ENCODE assay signal across 10 cellular contexts in the genomic region with DNA sequence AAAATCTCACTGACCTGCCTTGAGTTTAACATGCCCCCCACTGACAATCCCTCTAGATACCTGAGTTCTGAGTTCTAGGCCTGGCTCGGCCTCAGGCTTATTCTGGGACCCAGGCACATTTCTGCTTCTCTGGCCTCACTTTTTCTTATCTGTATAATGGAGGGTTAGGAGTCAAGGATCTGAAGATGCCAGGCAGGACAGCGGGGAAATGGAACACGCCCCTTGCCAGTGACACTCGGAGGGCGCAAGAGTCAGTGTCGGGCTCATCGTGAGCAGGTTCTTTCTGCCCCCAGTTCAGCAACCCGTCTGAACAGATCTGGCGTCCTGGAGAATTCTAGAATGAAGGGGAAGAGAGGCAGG. TPM values are rescaled to one million over a fixed set of nuclear protein-coding genes. Genes with fewer than 3 reads are reported as not detected.
DNase-seq lines count a peak whose midpoint lies in the region; ATAC-seq and TF ChIP-seq lines count a peak whose summit lies in the region.
"Had no signal": no experiment of that assay in that cellular context is flagged by ENCODE, and none has a peak within 500 bp of the region (broad histone marks: within the 10 kb centered on the region; RNA-seq: fewer than 3 reads in every experiment).

No MANE protein-coding gene starts in this region.

- no peak for DNase-seq in activated T-cell treated with anti-CD3 and anti-CD28 coated beads, Interleukin-2, amount 50 U/mL, for 24 hours
- no peak for DNase-seq in activated T-cell treated with anti-CD3 and anti-CD28 coated beads, Interleukin-2, amount 50 U/mL, for 1 hour
- no peak for DNase-seq in memory B cell (ENCODE audit: low spot score in 2 of 2)
- DNase-seq in iPS-NIHi11 (ENCODE audit: low spot score), result no peak

- H3K27ac Mint-ChIP-seq in activated T-cell treated with anti-CD3 and anti-CD28 coated beads, Interleukin-2, amount 50 U/mL, for 24 hours, result no peak overlapping the region
- H3K27ac Mint-ChIP-seq in brain, result peak overlapping the region in 4 of 5 experiments; percentile 19 to 83 (median 54)
- H3K27ac Mint-ChIP-seq in memory B cell, result no peak overlapping the region

- peak overlapping the region; percentile 74 for H3K4me3 Mint-ChIP-seq in activated T-cell treated with anti-CD3 and anti-CD28 coated beads, Interleukin-2, amount 50 U/mL, for 24 hours
- H3K4me3 Mint-ChIP-seq in brain, result peak overlapping the region; percentile 80 to 87 (median 83)
- H3K4me3 Mint-ChIP-seq in memory B cell, result peak overlapping the region; percentile 59

- H3K4me1 Mint-ChIP-seq in activated T-cell treated with anti-CD3 and anti-CD28 coated beads, Interleukin-2, amount 50 U/mL, for 24 hours (ENCODE audit: low read depth), result peaks cover 13% of the 10 kb centered on the region
- H3K4me1 Mint-ChIP-seq in brain (peaks cover 32% of the 10 kb centered on the region), memory B cell (peaks cover 6% of the 10 kb centered on the region)

- TF ChIP-seq CTCF in brain (conservative IDR thresholded peaks at IDR 0.05), result no peak

- ATAC-seq in memory B cell (ENCODE audit: low read depth), result no peak
- ATAC-seq in HG03439 (IDR thresholded peaks at IDR 0.05; ENCODE audit: unreplicated experiment), result no peak
- ATAC-seq in GM21515 (IDR thresholded peaks at IDR 0.05; ENCODE audit: unreplicated experiment), result no peak

- H3K9me3 Mint-ChIP-seq in activated T-cell treated with anti-CD3 and anti-CD28 coated beads, Interleukin-2, amount 50 U/mL, for 24 hours, result no peaks in the 10 kb centered on the region
- H3K9me3 Mint-ChIP-seq in brain (peaks cover 0 to 5% (median 0%) of the 10 kb centered on the region in 5 experiments), memory B cell (no peaks in the 10 kb centered on the region)

- H3K27me3 Mint-ChIP-seq in activated T-cell treated with anti-CD3 and anti-CD28 coated beads, Interleukin-2, amount 50 U/mL, for 24 hours, result peaks cover 46% of the 10 kb centered on the region
- H3K27me3 Mint-ChIP-seq in brain, result peaks cover 26% of the 10 kb centered on the region
- H3K27me3 Mint-ChIP-seq in memory B cell, result peaks cover 33% of the 10 kb centered on the region

- H3K27ac ChIP-seq in temporal lobe (ENCODE audit: low read depth, low read length), result peak overlapping the region; percentile 99
- H3K27ac ChIP-seq: BLaER1 treated with 17β-estradiol and CSF1 and Interleukin-3, amounts not matched to agents 10 nM and 100 nM had no signal

- no peaks in the 10 kb centered on the region for H3K36me3 Mint-ChIP-seq in activated T-cell treated with anti-CD3 and anti-CD28 coated beads, Interleukin-2, amount 50 U/mL, for 24 hours (ENCODE audit: low read depth)
- H3K36me3 Mint-ChIP-seq in brain (no peaks in the 10 kb centered on the region), memory B cell (no peaks in the 10 kb centered on the region)

RNA-seq across cellular contexts. Expression of a gene that starts 0.6 kb away (rescaled TPM):
- polyA plus RNA-seq in brain (ENCODE audit: insufficient read depth, low read depth, low replicate concordance), result 874 TPM
- total RNA-seq in temporal lobe, result 12.8 TPM
- total RNA-seq: RPMI7951 had no signal

RNA-seq across cellular contexts. Expression of a gene that starts 19.6 kb away (rescaled TPM):
- polyA plus RNA-seq in brain (ENCODE audit: insufficient read depth, low read depth, low replicate concordance), result 280 TPM
- total RNA-seq in temporal lobe, result 4.2 TPM

RNA-seq across cellular contexts. Expression of a gene that starts 23.9 kb away (rescaled TPM):
- polyA plus RNA-seq in brain (ENCODE audit: insufficient read depth, low read depth, low replicate concordance), result not detected
- not detected for total RNA-seq in temporal lobe
- total RNA-seq: RPMI7951 had no signal

RNA-seq across cellular contexts. Expression of a gene that starts 36.8 kb away (rescaled TPM):
- 112 TPM for polyA plus RNA-seq in brain (ENCODE audit: insufficient read depth, low read depth, low replicate concordance)
- 5.4 TPM for total RNA-seq in temporal lobe

RNA-seq across cellular contexts. Expression of a gene that starts 43.7 kb away (rescaled TPM):
- 33.3 TPM for polyA plus RNA-seq in brain (ENCODE audit: insufficient read depth, low read depth, low replicate concordance)
- total RNA-seq in temporal lobe, result 0.74 TPM

Comparison
In these comparisons a context has a peak if more than half of its experiments do, and no peak if none do; other contexts are left out.
1. H3K27ac Mint-ChIP-seq: peak in brain (4 of 5); none in activated T-cell treated with anti-CD3 and anti-CD28 coated beads, Interleukin-2, amount 50 U/mL, for 24 hours (single experiment) and memory B cell (single experiment).
2. Peak in every context shown above with its lines, with median percentiles within 50 percentile points of each other: H3K4me3 Mint-ChIP-seq.